In the genomic region with DNA sequence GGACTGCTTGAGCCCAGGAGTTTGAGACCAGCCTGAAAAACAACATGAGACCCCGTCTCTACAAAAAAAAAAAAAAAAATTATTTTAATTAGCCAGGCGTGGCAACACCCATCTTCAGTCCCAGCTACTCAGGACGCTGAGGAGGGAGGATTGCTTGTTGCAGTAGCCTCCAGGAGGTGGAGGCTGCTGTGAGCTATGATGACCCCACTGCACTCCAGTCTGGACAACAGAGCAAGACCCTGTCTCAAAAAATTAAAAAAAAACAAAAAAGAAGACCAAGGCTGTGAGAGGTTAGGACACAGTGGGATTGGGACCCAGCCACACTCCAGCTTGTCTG, we compare ENCODE assay signal across 1 cellular context.
A peak's percentile ranks its signal among the peaks of the same experiment; 100 is the strongest.
TF ChIP-seq lines count a peak whose summit lies in the region.

No MANE protein-coding gene starts in this region.

TF ChIP-seq in K562, 482 proteins besides CTCF, POLR2A, EP300 and RAD21:
- TF ChIP-seq ZNF41 (CRISPR knock-in tag; conservative IDR thresholded peaks at IDR 0.05) (no peak), TEAD1 (CRISPR knock-in tag; IDR thresholded peaks at IDR 0.05) (peak in 1 of 2 experiments; percentile 77; a peak in 1 of 4 replicates), ARNT (IDR thresholded peaks at IDR 0.05) (0 out of 4 replicates have a peak, but pooled peaks of 1 of the 2 experiments have one; percentile 11), RBBP5 (IDR thresholded peaks at IDR 0.05; ENCODE audit: borderline replicate concordance, insufficient read depth, low read length, poor library complexity, severe bottlenecking) (no peak), ZNF175 (CRISPR knock-in tag; IDR thresholded peaks at IDR 0.05; ENCODE audit: low read depth) (0 out of 2 replicates have a peak, but pooled peaks have one; percentile 21), NR4A1 (CRISPR knock-in tag; IDR thresholded peaks at IDR 0.05) (no peak), NR4A1 (tag; IDR thresholded peaks at IDR 0.05) (no peak), FOXA3 (CRISPR knock-in tag; conservative IDR thresholded peaks at IDR 0.05 in 1 of 2, IDR thresholded peaks at IDR 0.05 in 1 of 2) (0 out of 4 replicates have a peak, but pooled peaks of 1 of the 2 experiments have one; percentile 46), EWSR1 (IDR thresholded peaks at IDR 0.05; ENCODE audit: borderline replicate concordance, low read depth, partially characterized antibody) (no peak), TRIM25 (IDR thresholded peaks at IDR 0.05; ENCODE audit: borderline replicate concordance) (peak; percentile 39; the same call in 1 of the 2 replicates), RBM25 (IDR thresholded peaks at IDR 0.05; ENCODE audit: low read depth, low read length, severe bottlenecking) (no peak), MAFG (tag; conservative IDR thresholded peaks at IDR 0.05) (no peak), CEBPG (CRISPR knock-in tag; IDR thresholded peaks at IDR 0.05) (0 out of 2 replicates have a peak, but pooled peaks have one; percentile 39), CEBPG (tag; conservative IDR thresholded peaks at IDR 0.05 in 1 of 2, IDR thresholded peaks at IDR 0.05 in 1 of 2) (no peak), JUN (IDR thresholded peaks at IDR 0.05; ENCODE audit: borderline replicate concordance, low read depth, low read length) (no peak), JUN (CRISPR knock-in tag; IDR thresholded peaks at IDR 0.05; ENCODE audit: borderline replicate concordance) (no peak), ZNF3 (CRISPR knock-in tag; IDR thresholded peaks at IDR 0.05) (no peak), CC2D1A (IDR thresholded peaks at IDR 0.05) (0 out of 2 replicates have a peak, but pooled peaks have one; percentile 9), DEAF1 (CRISPR knock-in tag; IDR thresholded peaks at IDR 0.05) (no peak), HLTF (IDR thresholded peaks at IDR 0.05) (peak; percentile 31; the same call in 1 of the 2 replicates), SRF (CRISPR knock-in tag; IDR thresholded peaks at IDR 0.05) (no peak), CSDE1 (IDR thresholded peaks at IDR 0.05) (no peak), HMGXB4 (CRISPR knock-in tag; IDR thresholded peaks at IDR 0.05) (no peak), STAT5A (IDR thresholded peaks at IDR 0.05; ENCODE audit: borderline replicate concordance, low read length) (no peak), MBD2 (IDR thresholded peaks at IDR 0.05; ENCODE audit: borderline replicate concordance, low read depth) (no peak), ZNF253 (CRISPR knock-in tag; conservative IDR thresholded peaks at IDR 0.05) (no peak), ZNF263 (CRISPR knock-in tag; IDR thresholded peaks at IDR 0.05; ENCODE audit: borderline replicate concordance) (0 out of 2 replicates have a peak, but pooled peaks have one; percentile 15), TFAM (CRISPR knock-in tag; conservative IDR thresholded peaks at IDR 0.05) (no peak), ZNF561 (CRISPR knock-in tag; conservative IDR thresholded peaks at IDR 0.05) (no peak), MIER1 (IDR thresholded peaks at IDR 0.05; ENCODE audit: low read depth) (0 out of 2 replicates have a peak, but pooled peaks have one; percentile 25), KLF10 (CRISPR knock-in tag; IDR thresholded peaks at IDR 0.05) (no peak), CHD7 (IDR thresholded peaks at IDR 0.05; ENCODE audit: low read depth, low read length) (no peak), SMARCA5 (IDR thresholded peaks at IDR 0.05) (peak; percentile 98), MCM7 (IDR thresholded peaks at IDR 0.05) (no peak), E2F5 (CRISPR knock-in tag; IDR thresholded peaks at IDR 0.05) (no peak), ZNF197 (CRISPR knock-in tag; IDR thresholded peaks at IDR 0.05; ENCODE audit: low read depth) (no peak), KDM1A (IDR thresholded peaks at IDR 0.05) (no peak), ZNF408 (CRISPR knock-in tag; IDR thresholded peaks at IDR 0.05; ENCODE audit: low read depth) (no peak), DNMT1 (IDR thresholded peaks at IDR 0.05) (no peak), ZNF121 (CRISPR knock-in tag; conservative IDR thresholded peaks at IDR 0.05) (peak; percentile 100), ZNF75A (CRISPR knock-in tag; IDR thresholded peaks at IDR 0.05) (no peak), RBM34 (IDR thresholded peaks at IDR 0.05; ENCODE audit: borderline replicate concordance, insufficient read depth, low read length) (no peak), DDX20 (tag; IDR thresholded peaks at IDR 0.05; ENCODE audit: low read depth) (no peak), CREM (IDR thresholded peaks at IDR 0.05; ENCODE audit: low read depth) (no peak), FOXM1 (IDR thresholded peaks at IDR 0.05; ENCODE audit: low read depth) (no peak), FOXM1 (CRISPR knock-in tag; IDR thresholded peaks at IDR 0.05; ENCODE audit: low read depth) (peak; percentile 66; the same call in 1 of the 2 replicates)
- TF ChIP-seq, protein P1, sequence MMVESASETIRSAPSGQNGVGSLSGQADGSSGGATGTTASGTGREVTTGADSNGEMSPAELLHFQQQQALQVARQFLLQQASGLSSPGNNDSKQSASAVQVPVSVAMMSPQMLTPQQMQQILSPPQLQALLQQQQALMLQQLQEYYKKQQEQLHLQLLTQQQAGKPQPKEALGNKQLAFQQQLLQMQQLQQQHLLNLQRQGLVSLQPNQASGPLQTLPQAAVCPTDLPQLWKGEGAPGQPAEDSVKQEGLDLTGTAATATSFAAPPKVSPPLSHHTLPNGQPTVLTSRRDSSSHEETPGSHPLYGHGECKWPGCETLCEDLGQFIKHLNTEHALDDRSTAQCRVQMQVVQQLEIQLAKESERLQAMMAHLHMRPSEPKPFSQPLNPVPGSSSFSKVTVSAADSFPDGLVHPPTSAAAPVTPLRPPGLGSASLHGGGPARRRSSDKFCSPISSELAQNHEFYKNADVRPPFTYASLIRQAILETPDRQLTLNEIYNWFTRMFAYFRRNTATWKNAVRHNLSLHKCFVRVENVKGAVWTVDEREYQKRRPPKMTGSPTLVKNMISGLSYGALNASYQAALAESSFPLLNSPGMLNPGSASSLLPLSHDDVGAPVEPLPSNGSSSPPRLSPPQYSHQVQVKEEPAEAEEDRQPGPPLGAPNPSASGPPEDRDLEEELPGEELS (CRISPR knock-in tag; IDR thresholded peaks at IDR 0.05; ENCODE audit: borderline replicate concordance), result no peak
